ENCODE assay signal across 13 cellular contexts in the genomic region with DNA sequence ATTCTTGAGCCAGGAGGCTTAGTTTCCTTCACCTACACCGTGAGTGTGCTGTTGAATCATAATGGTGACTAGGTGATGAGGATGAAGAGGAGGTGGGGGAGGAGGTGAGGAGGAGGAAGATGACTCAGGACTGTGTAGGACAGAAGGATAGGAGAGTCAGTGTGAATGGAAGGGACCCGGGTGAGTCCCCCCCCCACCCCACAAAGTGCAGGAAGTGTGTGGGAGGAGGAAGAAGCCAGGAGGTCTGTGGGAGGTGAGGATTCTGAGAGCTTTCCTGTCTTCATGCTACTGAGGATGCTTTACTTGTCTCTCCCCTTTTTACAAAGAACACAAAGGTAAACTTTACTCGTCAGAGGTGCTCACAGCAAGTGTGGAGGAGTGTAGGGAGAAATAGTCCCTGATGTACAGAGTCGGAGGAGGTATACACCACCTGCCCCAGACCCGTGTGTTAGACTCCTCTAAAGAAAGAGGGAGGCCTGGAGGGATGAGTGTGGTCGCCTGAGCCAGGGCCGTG. TPM values are rescaled to one million over a fixed set of nuclear protein-coding genes. Genes with fewer than 3 reads are reported as not detected.
DNase-seq lines count a peak whose midpoint lies in the region; ATAC-seq, FAIRE-seq and TF ChIP-seq lines count a peak whose summit lies in the region.
"Had no signal": no experiment of that assay in that cellular context is flagged by ENCODE, and none has a peak within 500 bp of the region (broad histone marks: within the 10 kb centered on the region; RNA-seq: fewer than 3 reads in every experiment).

No MANE protein-coding gene starts in this region.

- H3K27me3 Mint-ChIP-seq in astrocyte (ENCODE audit: low read depth, unreplicated experiment), result no peaks in the 10 kb centered on the region

- no peaks in the 10 kb centered on the region for H3K9me3 ChIP-seq in DND-41 (ENCODE audit: insufficient read depth, low read length, severe bottlenecking)
- H3K9me3 ChIP-seq in RWPE2 (ENCODE audit: severe bottlenecking), result no peaks in the 10 kb centered on the region
- no peaks in the 10 kb centered on the region for H3K9me3 ChIP-seq in astrocyte (ENCODE audit: insufficient read depth, low read depth, low read length)

- no peak overlapping the region for H3K4me2 ChIP-seq in DND-41 (ENCODE audit: insufficient read depth, low read length)
- peak overlapping the region; percentile 99 for H3K4me2 ChIP-seq in astrocyte (ENCODE audit: low read length)

- DNase-seq in DND-41 (peak; percentile 10), RWPE2 (ENCODE audit: low spot score) (no peak), astrocyte (ENCODE audit: low read depth) (peak; percentile 60), NCI-H1105 treated with DMSO at 0.1 percent for 48 hours (lab: John Stamatoyannopoulos, UW) (no peak)
- peak; percentile 22 to 43 for DNase-seq in stimulated activated CD4-positive, alpha-beta T cell treated with anti-CD3 and anti-CD28 coated beads, Interleukin-12 subunit alpha, Interleukin-12 subunit beta, amount 100 ng/mL, for 24 hours (ENCODE audit: low read depth in 2 of 2)
- DNase-seq: left cardiac atrium, NCI-H1930, right cardiac atrium had no signal

- H3K4me1 ChIP-seq in DND-41 (ENCODE audit: insufficient read depth, low read length) (no peaks in the 10 kb centered on the region), RWPE2 (ENCODE audit: insufficient read depth, poor library complexity, severe bottlenecking) (peaks cover 33% of the 10 kb centered on the region), astrocyte (ENCODE audit: insufficient read depth, low read length) (peaks cover 47% of the 10 kb centered on the region)

- H3K9ac ChIP-seq in DND-41 (ENCODE audit: low read depth, low read length), result no peak overlapping the region
- H3K9ac ChIP-seq in astrocyte (ENCODE audit: low read length), result no peak overlapping the region

- H3K4me3 Mint-ChIP-seq in astrocyte (ENCODE audit: unreplicated experiment), result peak overlapping the region; percentile 13
- H3K4me3 Mint-ChIP-seq: CD14-positive monocyte had no signal

- no peaks in the 10 kb centered on the region for H3K79me2 ChIP-seq in DND-41 (ENCODE audit: insufficient read depth, low read length)
- peaks cover 32% of the 10 kb centered on the region for H3K79me2 ChIP-seq in astrocyte (ENCODE audit: insufficient read depth, low read length)

- H4K20me1 ChIP-seq in DND-41 (ENCODE audit: insufficient read depth, low read length) (no peaks in the 10 kb centered on the region), astrocyte (ENCODE audit: insufficient read depth, low read length) (no peaks in the 10 kb centered on the region)

- peaks cover 56% of the 10 kb centered on the region for H3K4me1 Mint-ChIP-seq in astrocyte (ENCODE audit: low read depth, unreplicated experiment)

- ATAC-seq in DND-41 (ENCODE audit: insufficient read depth, low read depth) (peak; percentile 39), RWPE2 (ENCODE audit: low read depth) (peak; percentile 66), GM18867 (IDR thresholded peaks at IDR 0.05; ENCODE audit: unreplicated experiment) (no peak), GM18873 (IDR thresholded peaks at IDR 0.05; ENCODE audit: low FRiP score, unreplicated experiment) (no peak), GM21360 (IDR thresholded peaks at IDR 0.05; ENCODE audit: unreplicated experiment) (no peak)
- ATAC-seq: left cardiac atrium, right cardiac atrium had no signal

- H3K9me3 Mint-ChIP-seq in astrocyte (ENCODE audit: unreplicated experiment), result no peaks in the 10 kb centered on the region

- H3K4me3 ChIP-seq in DND-41 (ENCODE audit: low read depth in 1 of 2, low read length in 2 of 2), result no peak overlapping the region
- H3K4me3 ChIP-seq in RWPE2 (ENCODE audit: severe bottlenecking), result no peak overlapping the region
- no peak overlapping the region for H3K4me3 ChIP-seq in astrocyte (ENCODE audit: insufficient read depth, low read depth, low read length)

- no peak for FAIRE-seq in astrocyte (lab: Jason Lieb, UNC)

- no peaks in the 10 kb centered on the region for H3K27me3 ChIP-seq in DND-41 (ENCODE audit: insufficient read depth, low read length, poor library complexity)
- H3K27me3 ChIP-seq in RWPE2 (ENCODE audit: insufficient read depth, poor library complexity, severe bottlenecking), result no peaks in the 10 kb centered on the region
- no peaks in the 10 kb centered on the region for H3K27me3 ChIP-seq in astrocyte (ENCODE audit: insufficient read depth, low read length)

- H3K36me3 Mint-ChIP-seq in astrocyte (ENCODE audit: low read depth, unreplicated experiment), result no peaks in the 10 kb centered on the region
- H3K36me3 Mint-ChIP-seq: CD14-positive monocyte had no signal

- H3K36me3 ChIP-seq in DND-41 (ENCODE audit: insufficient read depth, low read length) (no peaks in the 10 kb centered on the region), RWPE2 (ENCODE audit: low read depth) (no peaks in the 10 kb centered on the region), astrocyte (ENCODE audit: insufficient read depth, low read length) (peaks cover 4% of the 10 kb centered on the region)

- TF ChIP-seq CTCF in DND-41 (IDR thresholded peaks at IDR 0.05; ENCODE audit: borderline replicate concordance, extremely low read depth, low read length, poor library complexity, severe bottlenecking), result no peak
- TF ChIP-seq CTCF in RWPE2 (IDR thresholded peaks at IDR 0.05; ENCODE audit: poor library complexity, severe bottlenecking), result no peak
- no peak for TF ChIP-seq CTCF in astrocyte (IDR thresholded peaks at IDR 0.05; ENCODE audit: insufficient read depth, low read depth, low read length)

- H3K27ac ChIP-seq in DND-41 (ENCODE audit: low read length) (no peak overlapping the region), RWPE2 (ENCODE audit: poor library complexity, severe bottlenecking) (peak overlapping the region; percentile 51), astrocyte (ENCODE audit: low read depth, low read length) (peak overlapping the region; percentile 60)

- H2AFZ ChIP-seq in DND-41 (ENCODE audit: low read depth, low read length) (no peak overlapping the region), astrocyte (ENCODE audit: low read depth, low read length) (no peak overlapping the region)

- H3K27ac Mint-ChIP-seq in astrocyte (ENCODE audit: unreplicated experiment), result peak overlapping the region; percentile 13

RNA-seq across cellular contexts. Expression of gene TAGLN3, which starts 3.8 kb away (rescaled TPM):
- 7.9 and 8.7 TPM in 2 replicates for total RNA-seq in astrocyte
- total RNA-seq: left cardiac atrium, SK-MEL-5 had no signal

RNA-seq across cellular contexts. Expression of gene ABHD10, which starts 23.7 kb away (rescaled TPM):
- 26.6 and 28.6 TPM in 2 replicates for total RNA-seq in astrocyte

RNA-seq across cellular contexts. Expression of gene TMPRSS7, which starts 32.0 kb away (rescaled TPM):
- total RNA-seq in astrocyte, result not detected in 2 replicates
- total RNA-seq: left cardiac atrium, right cardiac atrium, SK-MEL-5 had no signal

Comparison
In these comparisons a context has a peak if more than half of its experiments do, and no peak if none do; other contexts are left out.
1. ATAC-seq: peak in DND-41 (single experiment) and RWPE2 (single experiment); none in GM18867 (single experiment), GM18873 (single experiment) and GM21360 (single experiment).
2. DNase-seq: peak in DND-41 (single experiment), astrocyte (single experiment) and stimulated activated CD4-positive, alpha-beta T cell treated with anti-CD3 and anti-CD28 coated beads, Interleukin-12 subunit alpha, Interleukin-12 subunit beta, amount 100 ng/mL, for 24 hours (2 of 2); none in RWPE2 (single experiment) and NCI-H1105 treated with DMSO at 0.1 percent for 48 hours (single experiment).